Comparison of ENCODE assay signal across 11 cellular contexts in genomic region chr15:82298520-82298919, GRCh38. TPM values are rescaled to one million over a fixed set of nuclear protein-coding genes. Genes with fewer than 3 reads are reported as not detected.
DNase-seq lines count a peak whose midpoint lies in the region; ATAC-seq and TF ChIP-seq lines count a peak whose summit lies in the region.
"Had no signal": no experiment of that assay in that cellular context is flagged by ENCODE, and none has a peak within 500 bp of the region (broad histone marks: within the 10 kb centered on the region; RNA-seq: fewer than 3 reads in every experiment).

No MANE protein-coding gene starts in this region.

- TF ChIP-seq CTCF in dorsolateral prefrontal cortex (IDR thresholded peaks at IDR 0.05 in 54 of 56, conservative IDR thresholded peaks at IDR 0.05 in 2 of 56; ENCODE audit: low read depth in 1 of 56, partially characterized antibody in 56 of 56) = no peak

- peak in 2 of 3 experiments; percentile 25 to 27 for DNase-seq in activated CD8-positive, alpha-beta memory T cell treated with anti-CD3 and anti-CD28 coated beads for 48 hours (ENCODE audit: low read depth in 2 of 3, low spot score in 2 of 3)
- peak in 6 of 10 donors; percentile 8 to 71 (median 60) for DNase-seq in dorsolateral prefrontal cortex
- peak; percentile 25 to 48 for DNase-seq in stimulated activated CD4-positive, alpha-beta T cell treated with anti-CD3 and anti-CD28 coated beads, Interleukin-2, amount 100 ng/mL, for 48 hours
- DNase-seq in EL = no peak
- DNase-seq: NCI-H526 treated with DMSO at 0.1 percent for 48 hours had no signal

- ATAC-seq in GM19455 (IDR thresholded peaks at IDR 0.05; ENCODE audit: unreplicated experiment) = peak; percentile 50
- ATAC-seq in GM21423 (IDR thresholded peaks at IDR 0.05; ENCODE audit: unreplicated experiment) = no peak
- no peak for ATAC-seq in HG03139 (IDR thresholded peaks at IDR 0.05; ENCODE audit: unreplicated experiment)
- ATAC-seq in HG02970 (IDR thresholded peaks at IDR 0.05; ENCODE audit: low FRiP score, unreplicated experiment) = no peak

- intact Hi-C loops in dorsolateral prefrontal cortex (cut with DNase I) = no loop called here

- H3K27ac ChIP-seq in dorsolateral prefrontal cortex = no peak overlapping the region
- H3K27ac ChIP-seq: BLaER1, parathyroid adenoma had no signal

- H3K4me3 ChIP-seq in dorsolateral prefrontal cortex = peak overlapping the region in 55 of 59 donors; percentile 16 to 61 (median 40)
- H3K4me3 ChIP-seq: BLaER1 had no signal

- peaks cover 0 to 10% (median 0%) of the 10 kb centered on the region in 45 donors for H3K27me3 ChIP-seq in dorsolateral prefrontal cortex

RNA-seq across cellular contexts. Expression of gene SAXO2, which starts 35.9 kb away (rescaled TPM):
- total RNA-seq in dorsolateral prefrontal cortex = 10 to 100 TPM in 58 of 120 experiments, 1 to 10 TPM in 62; 4.5 to 26.3 (median 9.9) TPM

RNA-seq across cellular contexts. Expression of gene EFL1, which starts 36.0 kb away (rescaled TPM):
- 10 to 100 TPM in 112 of 120 experiments, 1 to 10 TPM in 8; 8.0 to 23.4 (median 13.5) TPM for total RNA-seq in dorsolateral prefrontal cortex

RNA-seq across cellular contexts. Expression of gene GOLGA6L10, which starts 50.8 kb away (rescaled TPM):
- total RNA-seq in dorsolateral prefrontal cortex = 10 to 100 TPM in 2 of 120 experiments, 1 to 10 TPM in 113, under 1 TPM in 5; 0.41 to 17.8 (median 3.1) TPM
